1 cellular context compared by ENCODE assay signal in genomic region chr7:79317728-79318127, GRCh38.
TF ChIP-seq lines count a peak whose summit lies in the region.

No MANE protein-coding gene starts in this region.

TF ChIP-seq in HepG2, 621 proteins besides CTCF, POLR2A, EP300 and RAD21 (continued from another document):
- TF ChIP-seq GRHL1 (CRISPR knock-in tag; conservative IDR thresholded peaks at IDR 0.05) (no peak), SMC3 (IDR thresholded peaks at IDR 0.05; ENCODE audit: low read length) (no peak), PPARG (CRISPR knock-in tag; conservative IDR thresholded peaks at IDR 0.05) (0 out of 2 replicates have a peak, but pooled peaks have one; percentile 43), YEATS4 (CRISPR knock-in tag; IDR thresholded peaks at IDR 0.05; ENCODE audit: borderline replicate concordance) (no peak), ATF1 (CRISPR knock-in tag; IDR thresholded peaks at IDR 0.05) (0 out of 2 replicates have a peak, but pooled peaks have one; percentile 19), PHB2 (IDR thresholded peaks at IDR 0.05; ENCODE audit: partially characterized antibody) (no peak), ZBTB39 (CRISPR knock-in tag; IDR thresholded peaks at IDR 0.05) (no peak), PRMT3 (CRISPR knock-in tag; IDR thresholded peaks at IDR 0.05; ENCODE audit: borderline replicate concordance, low read depth) (no peak), GLI4 (CRISPR knock-in tag; IDR thresholded peaks at IDR 0.05; ENCODE audit: borderline replicate concordance) (no peak), SNAPC5 (CRISPR knock-in tag; IDR thresholded peaks at IDR 0.05; ENCODE audit: borderline replicate concordance) (no peak)
- TF ChIP-seq, protein P1, sequence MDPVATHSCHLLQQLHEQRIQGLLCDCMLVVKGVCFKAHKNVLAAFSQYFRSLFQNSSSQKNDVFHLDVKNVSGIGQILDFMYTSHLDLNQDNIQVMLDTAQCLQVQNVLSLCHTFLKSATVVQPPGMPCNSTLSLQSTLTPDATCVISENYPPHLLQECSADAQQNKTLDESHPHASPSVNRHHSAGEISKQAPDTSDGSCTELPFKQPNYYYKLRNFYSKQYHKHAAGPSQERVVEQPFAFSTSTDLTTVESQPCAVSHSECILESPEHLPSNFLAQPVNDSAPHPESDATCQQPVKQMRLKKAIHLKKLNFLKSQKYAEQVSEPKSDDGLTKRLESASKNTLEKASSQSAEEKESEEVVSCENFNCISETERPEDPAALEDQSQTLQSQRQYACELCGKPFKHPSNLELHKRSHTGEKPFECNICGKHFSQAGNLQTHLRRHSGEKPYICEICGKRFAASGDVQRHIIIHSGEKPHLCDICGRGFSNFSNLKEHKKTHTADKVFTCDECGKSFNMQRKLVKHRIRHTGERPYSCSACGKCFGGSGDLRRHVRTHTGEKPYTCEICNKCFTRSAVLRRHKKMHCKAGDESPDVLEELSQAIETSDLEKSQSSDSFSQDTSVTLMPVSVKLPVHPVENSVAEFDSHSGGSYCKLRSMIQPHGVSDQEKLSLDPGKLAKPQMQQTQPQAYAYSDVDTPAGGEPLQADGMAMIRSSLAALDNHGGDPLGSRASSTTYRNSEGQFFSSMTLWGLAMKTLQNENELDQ (CRISPR knock-in tag; IDR thresholded peaks at IDR 0.05; ENCODE audit: borderline replicate concordance) = no peak
